ENCODE assay signal across 11 cellular contexts in the genomic region with DNA sequence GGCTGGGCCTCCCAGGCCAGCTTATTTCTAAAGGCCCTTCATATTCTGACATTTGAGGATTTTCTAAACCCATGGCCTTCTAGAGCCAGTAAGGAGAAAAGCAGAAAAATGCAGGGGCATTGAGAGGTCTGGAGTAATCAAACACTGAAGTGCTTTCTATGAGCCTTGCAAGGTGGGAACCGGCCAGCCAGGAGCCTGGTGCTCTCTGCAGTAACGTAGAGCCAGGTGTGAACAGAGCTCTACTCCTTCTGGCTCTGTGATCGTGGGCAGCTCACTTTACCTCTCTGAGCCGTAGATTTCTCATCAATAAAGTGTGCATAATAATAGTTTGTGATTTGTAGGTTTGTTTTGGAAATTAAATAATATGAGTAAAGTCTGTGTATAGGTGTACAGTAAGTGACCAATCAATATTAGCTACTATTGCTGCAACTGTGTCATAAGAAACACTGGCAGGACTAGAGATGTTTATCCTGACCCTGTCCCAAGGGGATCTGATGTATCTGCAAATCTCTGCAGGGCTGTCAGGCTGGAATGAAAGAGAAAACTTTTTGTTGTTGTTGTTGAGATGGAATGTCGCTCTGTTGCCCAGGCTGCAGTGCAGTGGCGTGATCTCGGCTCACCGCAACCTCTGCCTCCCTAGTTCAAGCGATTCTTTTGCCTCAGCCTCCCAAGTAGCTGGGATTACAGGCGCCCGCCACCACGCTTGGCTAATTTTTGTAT. TPM values are rescaled to one million over a fixed set of nuclear protein-coding genes. Genes with fewer than 3 reads are reported as not detected.
DNase-seq lines count a peak whose midpoint lies in the region; ATAC-seq and TF ChIP-seq lines count a peak whose summit lies in the region.
"Had no signal": no experiment of that assay in that cellular context is flagged by ENCODE, and none has a peak within 500 bp of the region (broad histone marks: within the 10 kb centered on the region; RNA-seq: fewer than 3 reads in every experiment).

No MANE protein-coding gene starts in this region.

- H3K4me1 ChIP-seq in heart right ventricle (peaks cover 46 to 100% (median 97%) of the 10 kb centered on the region in 9 donors), esophagus muscularis mucosa (peaks cover 89 to 94% (median 92%) of the 10 kb centered on the region in 4 donors), osteoblast (ENCODE audit: insufficient read depth, low read length) (peaks cover 71% of the 10 kb centered on the region), vagina (peaks cover 74% of the 10 kb centered on the region)

- peak overlapping the region; percentile 67 for H3K4me2 ChIP-seq in osteoblast (ENCODE audit: insufficient read depth, low read length)

- TF ChIP-seq EP300 in esophagus muscularis mucosa (IDR thresholded peaks at IDR 0.05), result no peak

- H3K36me3 ChIP-seq in heart right ventricle (peaks cover 0 to 30% (median 2%) of the 10 kb centered on the region in 9 donors), esophagus muscularis mucosa (peaks cover 0 to 4% (median 3%) of the 10 kb centered on the region in 4 donors), osteoblast (ENCODE audit: insufficient read depth, low read length) (peaks cover under 1% of the 10 kb centered on the region), vagina (no peaks in the 10 kb centered on the region)

- H4K20me1 ChIP-seq in osteoblast (ENCODE audit: insufficient read depth, low read length), result peaks cover 3% of the 10 kb centered on the region

- TF ChIP-seq POLR2A in esophagus muscularis mucosa (IDR thresholded peaks at IDR 0.05; ENCODE audit: low read depth) (no peak), vagina (IDR thresholded peaks at IDR 0.05) (no peak)

- peak overlapping the region; percentile 91 to 100 (median 96) for H3K27ac ChIP-seq in heart right ventricle
- H3K27ac ChIP-seq in esophagus muscularis mucosa (replicated peaks in 1 of 4), result peak overlapping the region; percentile 78 to 85 (median 79)
- H3K27ac ChIP-seq in osteoblast (ENCODE audit: low read depth, low read length), result peak overlapping the region; percentile 98
- peak overlapping the region; percentile 91 for H3K27ac ChIP-seq in vagina
- H3K27ac ChIP-seq: VCaP had no signal

- peak overlapping the region in 9 of 10 donors; percentile 23 to 63 (median 53) for H3K4me3 ChIP-seq in heart right ventricle
- H3K4me3 ChIP-seq in esophagus muscularis mucosa, result peak overlapping the region in 1 of 4 donors; percentile 3
- peak overlapping the region; percentile 65 for H3K4me3 ChIP-seq in osteoblast (ENCODE audit: insufficient read depth, low read length)
- H3K4me3 ChIP-seq in vagina, result no peak overlapping the region

- no peaks in the 10 kb centered on the region for H3K9me3 ChIP-seq in heart right ventricle
- H3K9me3 ChIP-seq in esophagus muscularis mucosa, result no peaks in the 10 kb centered on the region
- H3K9me3 ChIP-seq in osteoblast (ENCODE audit: low read depth, low read length), result no peaks in the 10 kb centered on the region
- no peaks in the 10 kb centered on the region for H3K9me3 ChIP-seq in vagina

- H2AFZ ChIP-seq in osteoblast (ENCODE audit: low read length), result no peak overlapping the region

- WGBS in heart right ventricle, 2 donors, result 74 to 78% methylated on average over 12 of the region's 12 CpGs
- WGBS in esophagus muscularis mucosa, result 84% methylated on average over 12 of the region's 12 CpGs

- intact Hi-C loops in heart right ventricle (cut with DNase I) (loop anchor here in 4 of 10 donors (5.0 kb wide), 2 partner anchors 46 to 51 kb away; no protein-coding TSS in a partner anchor), Right ventricle myocardium inferior (cut with DNase I) (no loop called here), esophagus muscularis mucosa (cut with DNase I) (no loop called here), vagina (cut with DNase I) (no loop called here)

- H3K79me2 ChIP-seq in osteoblast (ENCODE audit: insufficient read depth, low read length), result peaks cover 12% of the 10 kb centered on the region

- no peaks in the 10 kb centered on the region for H3K27me3 ChIP-seq in heart right ventricle
- no peaks in the 10 kb centered on the region for H3K27me3 ChIP-seq in esophagus muscularis mucosa
- no peaks in the 10 kb centered on the region for H3K27me3 ChIP-seq in osteoblast (ENCODE audit: insufficient read depth, low read length)
- no peaks in the 10 kb centered on the region for H3K27me3 ChIP-seq in vagina

- no peak for TF ChIP-seq CTCF in heart right ventricle (IDR thresholded peaks at IDR 0.05)
- TF ChIP-seq CTCF in esophagus muscularis mucosa (IDR thresholded peaks at IDR 0.05), result no peak
- TF ChIP-seq CTCF in osteoblast (IDR thresholded peaks at IDR 0.05; ENCODE audit: extremely low read depth, low read depth, low read length), result no peak
- TF ChIP-seq CTCF in vagina (IDR thresholded peaks at IDR 0.05), result no peak

- ATAC-seq in heart right ventricle (no peak), Right ventricle myocardium inferior (no peak)

- DNase-seq in heart right ventricle, result no peak
- DNase-seq in Right ventricle myocardium inferior (ENCODE audit: missing footprints), result no peak
- no peak for DNase-seq in esophagus muscularis mucosa (ENCODE audit: extremely low spot score)
- no peak for DNase-seq in osteoblast (ENCODE audit: insufficient read length, low spot score, missing footprints)
- no peak for DNase-seq in vagina (ENCODE audit: extremely low spot score in 2 of 2)
- no peak for DNase-seq in SKM-1 (lab: John Stamatoyannopoulos, UW; ENCODE audit: unreplicated experiment)
- no peak for DNase-seq in NCI-H82 (lab: John Stamatoyannopoulos, UW)
- DNase-seq in NCI-H446 (lab: John Stamatoyannopoulos, UW), result no peak
- DNase-seq: activated T-cell treated with anti-CD3 and anti-CD28 coated beads, Interleukin-2, amount 50 U/mL, for 24 hours; stimulated activated CD4-positive, alpha-beta T cell treated with anti-CD3 and anti-CD28 coated beads, Interleukin-4, amount 100 ng/mL, for 1 hour had no signal

RNA-seq across cellular contexts. Expression of a gene that starts 2.7 kb away (rescaled TPM):
- total RNA-seq in heart right ventricle (100 to 1,000 TPM; 589 to 777 (median 703) TPM), Right ventricle myocardium inferior (587 TPM), esophagus muscularis mucosa (10 to 100 TPM; 20.4 to 54.0 (median 39.3) TPM), osteoblast (2.7 and 4.0 TPM in 2 replicates), vagina (16.7 TPM)
- polyA plus RNA-seq in heart right ventricle, result 100 to 1,000 TPM; 129 to 344 TPM

RNA-seq across cellular contexts. Expression of a gene that starts 17.9 kb away (rescaled TPM):
- total RNA-seq in heart right ventricle (10 to 100 TPM in 2 of 10 donors, 1 to 10 TPM in 8; 4.5 to 12.2 (median 6.0) TPM), Right ventricle myocardium inferior (5.5 TPM), esophagus muscularis mucosa (1 to 10 TPM in 1 of 4 donors, under 1 TPM in 2, not detected in 1; 0.17 to 1.2 (median 0.46) TPM), osteoblast (under 0.01 TPM in 1 of 2 replicates, not detected in the other), vagina (not detected)
- 1 to 10 TPM in 1 of 2 donors, under 1 TPM in 1; 0.91 to 4.1 TPM for polyA plus RNA-seq in heart right ventricle

RNA-seq across cellular contexts. Expression of a gene that starts 57.7 kb away (rescaled TPM):
- total RNA-seq in heart right ventricle (10 to 100 TPM; 23.4 to 41.0 (median 29.3) TPM), Right ventricle myocardium inferior (30.5 TPM), esophagus muscularis mucosa (10 to 100 TPM; 20.8 to 31.3 (median 22.7) TPM), osteoblast (27.1 and 29.2 TPM in 2 replicates), vagina (30.2 TPM)
- polyA plus RNA-seq in heart right ventricle, result 10 to 100 TPM; 18.6 to 28.8 TPM

Comparison
In these comparisons a context has a peak if more than half of its experiments do, and no peak if none do; other contexts are left out.
1. H3K4me3 ChIP-seq: peak in heart right ventricle (9 of 10) and osteoblast (single experiment); none in vagina (0 of 2).
2. RNA of a gene that starts 2.7 kb away (total RNA-seq): 589 to 777 TPM in heart right ventricle and 587 TPM in Right ventricle myocardium inferior (single experiment); 20.4 to 54.0 TPM in esophagus muscularis mucosa, 16.7 TPM in vagina (single experiment) and 2.7 to 4.0 TPM in osteoblast; every median in the first group is over 10 times any median in the second.
3. Peak in every context shown above with its lines, with median percentiles within 50 percentile points of each other: H3K27ac ChIP-seq.